Comparison of ENCODE assay signal across 19 cellular contexts in the genomic region with DNA sequence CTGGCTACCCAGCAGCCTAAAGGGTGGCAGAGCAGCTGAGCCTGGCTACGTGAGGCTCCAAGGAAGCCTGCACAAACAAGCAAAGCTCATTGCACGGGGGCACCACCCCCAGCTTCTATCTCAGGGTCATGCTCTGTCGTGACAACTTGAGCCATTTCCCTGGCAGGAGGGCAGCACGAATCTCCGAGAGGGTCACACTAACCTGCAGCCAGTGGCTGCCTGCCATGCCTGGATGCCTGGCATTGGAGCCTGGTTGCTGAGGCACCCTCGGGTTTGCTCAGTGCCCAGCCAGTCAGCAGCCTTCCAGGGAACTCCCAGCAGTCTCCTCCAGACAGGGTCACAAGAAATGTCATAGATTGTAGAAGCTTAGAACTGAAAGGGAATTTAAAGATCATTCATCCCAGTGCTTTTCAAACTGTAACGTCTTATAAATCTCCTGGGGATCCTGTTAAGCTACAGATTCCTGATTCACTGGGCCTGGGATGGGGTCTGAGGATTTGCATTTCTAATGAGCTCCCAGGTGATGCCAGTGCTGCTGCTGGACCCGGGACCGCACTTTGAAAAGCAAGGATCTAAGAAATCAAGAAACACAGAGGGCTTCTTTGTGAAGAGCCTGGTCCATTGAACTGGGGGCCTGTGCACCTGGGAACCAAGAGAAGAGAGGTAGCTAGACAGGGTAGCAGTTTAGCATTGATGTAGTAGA. TPM values are rescaled to one million over a fixed set of nuclear protein-coding genes. Genes with fewer than 3 reads are reported as not detected.
A peak's percentile ranks its signal among the peaks of the same experiment; 100 is the strongest.
DNase-seq lines count a peak whose midpoint lies in the region; ATAC-seq and TF ChIP-seq lines count a peak whose summit lies in the region.
"Had no signal": no experiment of that assay in that cellular context is flagged by ENCODE, and none has a peak within 500 bp of the region (broad histone marks: within the 10 kb centered on the region; RNA-seq: fewer than 3 reads in every experiment).

No MANE protein-coding gene starts in this region.

- H3K36me3 Mint-ChIP-seq in activated T-helper 17 cell treated with anti-CD3 and anti-CD28 coated beads, Interleukin-2, amount 50 U/mL, for 72 hours (ENCODE audit: low read depth), result no peaks in the 10 kb centered on the region

- H3K79me1 ChIP-seq in mesenchymal stem cell (replicated peaks; ENCODE audit: low read length, poor library complexity, severe bottlenecking) (no peaks in the 10 kb centered on the region), mesendoderm (ENCODE audit: low read length) (no peaks in the 10 kb centered on the region)

- H3K4me1 ChIP-seq in right atrium auricular region (no peaks in the 10 kb centered on the region), mesenchymal stem cell (ENCODE audit: control insufficient read depth, insufficient read depth, low read depth, low read length) (no peaks in the 10 kb centered on the region), mesendoderm (ENCODE audit: control insufficient read depth, low read depth, low read length) (no peaks in the 10 kb centered on the region)
- H3K4me1 ChIP-seq: suprapubic skin had no signal

- no peak overlapping the region for H3K9ac ChIP-seq in mesenchymal stem cell (ENCODE audit: low read length)
- H3K9ac ChIP-seq in mesendoderm (ENCODE audit: low read length), result no peak overlapping the region
- H3K9ac ChIP-seq: SK-N-SH had no signal

- no peak for TF ChIP-seq CTCF in right atrium auricular region (IDR thresholded peaks at IDR 0.05)

- H3K4me2 ChIP-seq in mesenchymal stem cell (ENCODE audit: low read length, poor library complexity, severe bottlenecking), result no peak overlapping the region
- H3K4me2 ChIP-seq in mesendoderm (ENCODE audit: low read length), result no peak overlapping the region
- H3K4me2 ChIP-seq: SK-N-SH had no signal

- no peaks in the 10 kb centered on the region for H3K9me3 ChIP-seq in right atrium auricular region
- no peaks in the 10 kb centered on the region for H3K9me3 ChIP-seq in mesenchymal stem cell (ENCODE audit: control insufficient read depth, low read length)
- H3K9me3 ChIP-seq: SK-N-SH, suprapubic skin had no signal

- no peak overlapping the region for H3K27ac Mint-ChIP-seq in activated T-helper 17 cell treated with anti-CD3 and anti-CD28 coated beads, Interleukin-2, amount 50 U/mL, for 72 hours

- no peak overlapping the region for H3K14ac ChIP-seq in mesenchymal stem cell (ENCODE audit: low read length in 2 of 2)

- H4K91ac ChIP-seq in mesenchymal stem cell (ENCODE audit: low read length), result no peak overlapping the region

- H3K4me3 Mint-ChIP-seq in activated T-helper 17 cell treated with anti-CD3 and anti-CD28 coated beads, Interleukin-2, amount 50 U/mL, for 72 hours, result no peak overlapping the region

- H4K5ac ChIP-seq in mesendoderm (ENCODE audit: low read length), result no peak overlapping the region

- H3K27me3 Mint-ChIP-seq in activated T-helper 17 cell treated with anti-CD3 and anti-CD28 coated beads, Interleukin-2, amount 50 U/mL, for 72 hours, result peaks cover 20% of the 10 kb centered on the region

- WGBS in mesenchymal stem cell, result 69% methylated on average over 9 of the region's 9 CpGs
- WGBS in mesendoderm (ENCODE audit: extremely low coverage, insufficient coverage, low lambda C conversion rate), result no CpG with 5 or more reads among the region's 9 CpGs

- H3K18ac ChIP-seq in mesenchymal stem cell (ENCODE audit: low read depth in 1 of 2, low read length in 2 of 2) (no peak overlapping the region), mesendoderm (ENCODE audit: low read length) (no peak overlapping the region)

- no peaks in the 10 kb centered on the region for H3K79me2 ChIP-seq in mesendoderm (ENCODE audit: control insufficient read depth, insufficient read depth, low read length)

- H3K27me3 ChIP-seq in right atrium auricular region, result no peaks in the 10 kb centered on the region
- peaks cover 15 to 32% of the 10 kb centered on the region in 2 experiments for H3K27me3 ChIP-seq in mesenchymal stem cell (ENCODE audit: control insufficient read depth in 1 of 2, insufficient read depth in 1 of 2, low read length in 2 of 2)
- no peaks in the 10 kb centered on the region for H3K27me3 ChIP-seq in mesendoderm (ENCODE audit: insufficient read depth, low read length, poor library complexity)
- H3K27me3 ChIP-seq: suprapubic skin had no signal

- H3K4me3 ChIP-seq in right atrium auricular region (no peak overlapping the region), mesenchymal stem cell (ENCODE audit: insufficient read depth in 1 of 2, low read depth in 1 of 2, low read length in 2 of 2) (no peak overlapping the region), mesendoderm (ENCODE audit: low read length) (no peak overlapping the region)
- H3K4me3 ChIP-seq: suprapubic skin had no signal

- no peak overlapping the region for H2BK12ac ChIP-seq in mesenchymal stem cell (ENCODE audit: low read length in 2 of 2)

- intact Hi-C loops in Right ventricle myocardium inferior (cut with DNase I), result no loop called here
- intact Hi-C loops in Right ventricle myocardium superior (cut with DNase I), result no loop called here

- no peak overlapping the region for H2BK120ac ChIP-seq in mesenchymal stem cell (ENCODE audit: low read depth, low read length)
- H2BK120ac ChIP-seq in mesendoderm (ENCODE audit: low read depth, low read length), result no peak overlapping the region

- H2AK5ac ChIP-seq in mesenchymal stem cell (ENCODE audit: low read length, severe bottlenecking), result no peak overlapping the region
- no peak overlapping the region for H2AK5ac ChIP-seq in mesendoderm (ENCODE audit: low read length)

- H3K56ac ChIP-seq in mesendoderm (ENCODE audit: low read length), result no peak overlapping the region

- H2BK15ac ChIP-seq in mesenchymal stem cell (ENCODE audit: low read depth, poor library complexity, severe bottlenecking) (no peak overlapping the region), mesendoderm (replicated peaks; ENCODE audit: low read depth) (no peak overlapping the region)

- H3K4ac ChIP-seq in mesenchymal stem cell (ENCODE audit: low read depth in 1 of 2, low read length in 2 of 2) (no peak overlapping the region), mesendoderm (ENCODE audit: low read depth, low read length) (no peak overlapping the region)

- no peak overlapping the region for H2AFZ ChIP-seq in mesenchymal stem cell (ENCODE audit: low read depth, low read length)

- no peak overlapping the region for H2BK5ac ChIP-seq in mesenchymal stem cell (ENCODE audit: low read depth, low read length, poor library complexity, severe bottlenecking)
- no peak overlapping the region for H2BK5ac ChIP-seq in mesendoderm (ENCODE audit: low read length)

- H3K36me3 ChIP-seq in right atrium auricular region, result no peaks in the 10 kb centered on the region
- H3K36me3 ChIP-seq in mesenchymal stem cell (ENCODE audit: control insufficient read depth in 1 of 2, insufficient read depth in 2 of 2, low read depth in 1 of 2, low read length in 2 of 2), result no peaks in the 10 kb centered on the region
- H3K36me3 ChIP-seq in mesendoderm (ENCODE audit: control insufficient read depth, insufficient read depth, low read length), result no peaks in the 10 kb centered on the region
- H3K36me3 ChIP-seq: suprapubic skin had no signal

- no peak overlapping the region for H4K8ac ChIP-seq in mesenchymal stem cell (ENCODE audit: low read length)
- H4K8ac ChIP-seq in mesendoderm (ENCODE audit: low read depth, low read length), result no peak overlapping the region

- H3K4me1 Mint-ChIP-seq in activated T-helper 17 cell treated with anti-CD3 and anti-CD28 coated beads, Interleukin-2, amount 50 U/mL, for 72 hours, result no peaks in the 10 kb centered on the region

- H3K23ac ChIP-seq in mesenchymal stem cell (ENCODE audit: low read length in 2 of 2) (no peak overlapping the region), mesendoderm (ENCODE audit: low read length) (no peak overlapping the region)

- DNase-seq in Right ventricle myocardium inferior (ENCODE audit: missing footprints) (no peak), right atrium auricular region (ENCODE audit: low spot score) (no peak), Right ventricle myocardium superior (peak; percentile 65), nucleus accumbens (lab: John Stamatoyannopoulos, UW) (peak in 29 of 56 donors; percentile 1 to 61 (median 19)), mesenchymal stem cell (no peak), mesendoderm (no peak), 8988T (no peak)
- DNase-seq: activated CD4-positive, CD25-positive, alpha-beta regulatory T cell treated with anti-CD3 and anti-CD28 coated beads, Interleukin-2, amount 50 U/mL, for 72 hours; DMS153; NCI-H1048; NCI-H2081 treated with DMSO at 0.1 percent for 48 hours; NCI-H510A; SK-N-SH; small intestine; stimulated activated CD4-positive, alpha-beta T cell treated with anti-CD3 and anti-CD28 coated beads, Interleukin-4, amount 100 ng/mL, for 4 hours; T-helper 9 cell had no signal

- H3K27ac ChIP-seq in right atrium auricular region (no peak overlapping the region), mesenchymal stem cell (ENCODE audit: low read length, poor library complexity, severe bottlenecking) (no peak overlapping the region), mesendoderm (ENCODE audit: low read depth, low read length) (no peak overlapping the region)
- H3K27ac ChIP-seq: C4-2B, suprapubic skin had no signal

- H3K9me3 Mint-ChIP-seq in activated T-helper 17 cell treated with anti-CD3 and anti-CD28 coated beads, Interleukin-2, amount 50 U/mL, for 72 hours, result no peaks in the 10 kb centered on the region

- ATAC-seq in Right ventricle myocardium inferior, result peak; percentile 64
- peak; percentile 90 for ATAC-seq in Right ventricle myocardium superior (ENCODE audit: poor library complexity)
- no peak for ATAC-seq in activated T-helper 17 cell treated with anti-CD3 and anti-CD28 coated beads, Interleukin-2, amount 50 U/mL, for 72 hours (replicated peaks)

RNA-seq across cellular contexts. Expression of gene TMEM266, which starts 48.4 kb away (rescaled TPM):
- total RNA-seq in Right ventricle myocardium inferior (not detected), right atrium auricular region (under 1 TPM in 1 of 2 donors, not detected in 1; 0.20 TPM), Right ventricle myocardium superior (0.13 TPM)
- polyA plus RNA-seq in mesenchymal stem cell (2013, experiment 1 of 2), result 0.08 TPM
- 0.08 TPM for polyA plus RNA-seq in mesenchymal stem cell (2013, experiment 2 of 2)
- 0.25 TPM for polyA plus RNA-seq in mesendoderm (2013, experiment 1 of 2)
- polyA plus RNA-seq in mesendoderm (2013, experiment 2 of 2), result 0.32 TPM
- total RNA-seq in activated T-helper 17 cell treated with anti-CD3 and anti-CD28 coated beads, Interleukin-2, amount 50 U/mL, for 72 hours, result under 1 TPM in 1 of 2 donors, not detected in 1; 0.15 TPM

Comparison
In these comparisons a context has a peak if more than half of its experiments do, and no peak if none do; other contexts are left out.
1. DNase-seq: peak in Right ventricle myocardium superior (single experiment) and nucleus accumbens (29 of 56); none in Right ventricle myocardium inferior (single experiment), right atrium auricular region (single experiment), mesenchymal stem cell (single experiment), mesendoderm (single experiment) and 8988T (single experiment).